Comparison of ENCODE assay signal across 1 cellular context in genomic region chr1:62783736-62784508, GRCh38.
TF ChIP-seq lines count a peak whose summit lies in the region.

ATG4C (plus strand) TSS chr1:62784132; CDS start chr1:62803787, 19,655 bp downstream.

TF ChIP-seq in K562, 482 proteins besides CTCF, POLR2A, EP300 and RAD21 (continued from another document and continues in another):
- TF ChIP-seq ELK1 (CRISPR knock-in tag; IDR thresholded peaks at IDR 0.05), result no peak
- no peak for TF ChIP-seq ZNF274 (IDR thresholded peaks at IDR 0.05; ENCODE audit: borderline replicate concordance, low read depth, low read length)
- peak; percentile 90 for TF ChIP-seq GABPB1 (CRISPR knock-in tag; IDR thresholded peaks at IDR 0.05)
- TF ChIP-seq CBX8 (IDR thresholded peaks at IDR 0.05; ENCODE audit: borderline replicate concordance, extremely low read depth, low read depth, low read length, poor library complexity, severe bottlenecking), result no peak
- peak; percentile 82 for TF ChIP-seq L3MBTL2 (IDR thresholded peaks at IDR 0.05)
- no peak for TF ChIP-seq NCOA6 (IDR thresholded peaks at IDR 0.05)
- no peak for TF ChIP-seq SMARCB1 (IDR thresholded peaks at IDR 0.05; ENCODE audit: insufficient read length, low read depth)
- no peak for TF ChIP-seq FOXJ3 (CRISPR knock-in tag; IDR thresholded peaks at IDR 0.05)
- TF ChIP-seq NCOA2 (IDR thresholded peaks at IDR 0.05; ENCODE audit: partially characterized antibody in 2 of 2), result no peak
- TF ChIP-seq HDGF (IDR thresholded peaks at IDR 0.05), result no peak
- TF ChIP-seq ZNF445 (CRISPR knock-in tag; IDR thresholded peaks at IDR 0.05; ENCODE audit: low read depth), result no peak
- TF ChIP-seq RBM34 (IDR thresholded peaks at IDR 0.05; ENCODE audit: borderline replicate concordance, insufficient read depth, low read length), result no peak
- TF ChIP-seq ZBTB11 (CRISPR knock-in tag; IDR thresholded peaks at IDR 0.05), result peak in 1 of 3 experiments; percentile 80; a peak in 2 of 6 replicates
- no peak for TF ChIP-seq SP2 (IDR thresholded peaks at IDR 0.05; ENCODE audit: extremely low read depth, low read depth, low read length, poor library complexity, severe bottlenecking)
- no peak; the same call in 1 of the 2 replicates for TF ChIP-seq SOX6 (IDR thresholded peaks at IDR 0.05)
- TF ChIP-seq PTTG1 (tag; IDR thresholded peaks at IDR 0.05; ENCODE audit: low read depth), result no peak
- TF ChIP-seq DIDO1 (tag; IDR thresholded peaks at IDR 0.05; ENCODE audit: low read depth), result peak; percentile 82
- 0 out of 2 replicates have a peak, but pooled peaks have one; percentile 3 for TF ChIP-seq FOSL1 (tag; conservative IDR thresholded peaks at IDR 0.05)
- TF ChIP-seq SAFB2 (IDR thresholded peaks at IDR 0.05; ENCODE audit: borderline replicate concordance, low read depth, low read length, severe bottlenecking), result no peak
- TF ChIP-seq MCM3 (IDR thresholded peaks at IDR 0.05), result no peak
- TF ChIP-seq CHD4 (IDR thresholded peaks at IDR 0.05; ENCODE audit: insufficient read depth, insufficient replicate concordance, low read depth, low read length, poor library complexity, severe bottlenecking), result no peak
- no peak for TF ChIP-seq HEY1 (CRISPR knock-in tag; IDR thresholded peaks at IDR 0.05; ENCODE audit: borderline replicate concordance)
- no peak for TF ChIP-seq SMAD1 (IDR thresholded peaks at IDR 0.05; ENCODE audit: low read depth, low read length, partially characterized antibody)
- no peak for TF ChIP-seq SAFB (IDR thresholded peaks at IDR 0.05; ENCODE audit: borderline replicate concordance, low read depth, low read length)
- TF ChIP-seq MBD1 (CRISPR knock-in tag; IDR thresholded peaks at IDR 0.05), result no peak
- TF ChIP-seq BRD4 (IDR thresholded peaks at IDR 0.05), result no peak
- TF ChIP-seq HNRNPK (IDR thresholded peaks at IDR 0.05; ENCODE audit: low read depth, low read length, poor library complexity, severe bottlenecking), result no peak
- TF ChIP-seq HES1 (IDR thresholded peaks at IDR 0.05; ENCODE audit: low read depth), result no peak
- no peak for TF ChIP-seq RCOR1 (IDR thresholded peaks at IDR 0.05; ENCODE audit: borderline replicate concordance in 1 of 2, low read depth in 2 of 2, low read length in 2 of 2)
- TF ChIP-seq ZNF184 (CRISPR knock-in tag; IDR thresholded peaks at IDR 0.05), result no peak
- no peak for TF ChIP-seq ZKSCAN1 (IDR thresholded peaks at IDR 0.05; ENCODE audit: low read depth, low read length)
- TF ChIP-seq ZFP30 (CRISPR knock-in tag; IDR thresholded peaks at IDR 0.05; ENCODE audit: borderline replicate concordance), result no peak
- TF ChIP-seq BHLHE40 (IDR thresholded peaks at IDR 0.05; ENCODE audit: low read length), result no peak
- TF ChIP-seq NCOR1 (IDR thresholded peaks at IDR 0.05), result 0 out of 2 replicates have a peak, but pooled peaks have one; percentile 49
- peak; percentile 86; the same call in 1 of the 2 replicates for TF ChIP-seq ELF4 (CRISPR knock-in tag; IDR thresholded peaks at IDR 0.05)
- no peak for TF ChIP-seq NFIX (CRISPR knock-in tag; IDR thresholded peaks at IDR 0.05; ENCODE audit: low read depth)
- TF ChIP-seq FOXP1 (CRISPR knock-in tag; IDR thresholded peaks at IDR 0.05), result no peak
- peak; percentile 81; the same call in 1 of the 2 replicates for TF ChIP-seq KAT7 (CRISPR knock-in tag; IDR thresholded peaks at IDR 0.05; ENCODE audit: borderline replicate concordance)
- TF ChIP-seq ZNF77 (CRISPR knock-in tag; IDR thresholded peaks at IDR 0.05), result no peak
- TF ChIP-seq KLF10 (CRISPR knock-in tag; IDR thresholded peaks at IDR 0.05), result no peak
- TF ChIP-seq SIN3B (IDR thresholded peaks at IDR 0.05; ENCODE audit: low read depth), result no peak
- no peak for TF ChIP-seq BCL6 (CRISPR knock-in tag; IDR thresholded peaks at IDR 0.05)
- TF ChIP-seq USF1 (CRISPR knock-in tag; IDR thresholded peaks at IDR 0.05), result peak; percentile 57
- no peak for TF ChIP-seq PRPF4 (IDR thresholded peaks at IDR 0.05; ENCODE audit: insufficient read depth, low read depth, low read length, poor library complexity, severe bottlenecking)
- peak; percentile 92 for TF ChIP-seq POLR2G (IDR thresholded peaks at IDR 0.05; ENCODE audit: low read depth, low read length)
- no peak for TF ChIP-seq ZNF140 (CRISPR knock-in tag; IDR thresholded peaks at IDR 0.05)
- no peak for TF ChIP-seq HIVEP1 (CRISPR knock-in tag; IDR thresholded peaks at IDR 0.05)
- TF ChIP-seq TAF15 (IDR thresholded peaks at IDR 0.05; ENCODE audit: low read depth, low read length), result no peak
- TF ChIP-seq ZBTB9 (CRISPR knock-in tag; IDR thresholded peaks at IDR 0.05), result no peak; the same call in 1 of the 2 replicates
- no peak for TF ChIP-seq ERF (CRISPR knock-in tag; IDR thresholded peaks at IDR 0.05)
- TF ChIP-seq RBM15 (IDR thresholded peaks at IDR 0.05; ENCODE audit: insufficient read depth, low read length), result no peak
- TF ChIP-seq THRB (CRISPR knock-in tag; conservative IDR thresholded peaks at IDR 0.05), result no peak
- no peak for TF ChIP-seq XRCC4 (IDR thresholded peaks at IDR 0.05; ENCODE audit: extremely low read depth, insufficient read depth, insufficient read length)
- peak; percentile 97 for TF ChIP-seq ELF2 (CRISPR knock-in tag; IDR thresholded peaks at IDR 0.05)
- no peak for TF ChIP-seq CCNT2 (IDR thresholded peaks at IDR 0.05; ENCODE audit: borderline replicate concordance, extremely low read depth, insufficient read length, low read depth, low read length)
